Comparison of ENCODE assay signal across 11 cellular contexts in the genomic region with DNA sequence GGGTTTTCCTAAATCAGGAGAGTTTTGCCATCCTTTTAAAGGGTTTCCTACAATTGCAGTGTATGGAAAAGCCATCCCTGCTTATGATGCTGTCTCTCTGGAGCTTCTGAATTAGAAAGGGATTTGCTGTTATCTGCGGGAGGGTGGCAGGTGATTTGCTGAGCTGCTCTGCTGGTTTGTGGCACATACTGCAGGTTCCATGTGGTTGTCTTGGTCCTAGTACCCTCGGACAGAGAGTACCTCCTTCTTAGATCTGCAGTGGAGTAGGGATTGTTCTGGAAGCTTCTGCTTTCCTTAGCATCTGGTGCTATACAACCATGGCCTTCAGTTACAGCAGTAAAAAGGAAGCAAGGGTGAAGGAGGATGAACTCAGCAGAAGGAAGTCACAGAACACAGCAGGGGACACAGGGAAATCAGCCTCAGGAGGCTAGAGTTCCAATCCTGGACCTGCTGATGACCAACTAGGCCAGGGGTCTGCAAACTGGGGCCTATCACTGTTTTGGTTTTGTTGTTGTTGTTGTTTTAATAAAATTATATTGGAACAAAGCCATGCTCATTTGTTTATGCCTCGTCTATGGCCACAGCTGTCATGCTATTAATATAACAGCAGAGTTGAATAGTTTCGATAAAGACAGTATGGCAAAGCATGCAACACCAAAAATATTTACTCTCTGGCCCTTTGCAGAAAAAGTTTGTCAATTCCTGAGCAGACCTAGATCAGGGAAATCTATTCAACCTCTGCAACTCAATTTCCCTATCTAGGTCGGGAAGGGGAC. TPM values are rescaled to one million over a fixed set of nuclear protein-coding genes. Genes with fewer than 3 reads are reported as not detected.
DNase-seq lines count a peak whose midpoint lies in the region; ATAC-seq and TF ChIP-seq lines count a peak whose summit lies in the region.
"Had no signal": no experiment of that assay in that cellular context is flagged by ENCODE, and none has a peak within 500 bp of the region (broad histone marks: within the 10 kb centered on the region; RNA-seq: fewer than 3 reads in every experiment).

No MANE protein-coding gene starts in this region.

- DNase-seq in Peyer's patch = peak in 2 of 3 donors; percentile 28 to 37
- no peak for DNase-seq in activated effector memory CD4-positive, alpha-beta T cell treated with anti-CD3 and anti-CD28 coated beads, Interleukin-2, amount 50 U/mL, for 16 hours
- DNase-seq in G401 (ENCODE audit: low spot score) = no peak
- DNase-seq: activated CD4-positive, alpha-beta T cell treated with anti-CD3 and anti-CD28 coated beads for 1 hour; DMS79 treated with DMSO at 0.1 percent for 48 hours; NCI-H1930 had no signal

- H3K4me1 ChIP-seq in Peyer's patch (peaks cover 0 to 27% (median 1%) of the 10 kb centered on the region in 4 donors), mucosa of rectum (ENCODE audit: control insufficient read depth in 2 of 2, insufficient read depth in 2 of 2, low read length in 2 of 2) (peaks cover 7 to 11% of the 10 kb centered on the region in 2 donors)
- H3K4me1 ChIP-seq: ascending aorta had no signal

- no peaks in the 10 kb centered on the region for H3K27me3 ChIP-seq in Peyer's patch
- no peaks in the 10 kb centered on the region for H3K27me3 ChIP-seq in mucosa of rectum (ENCODE audit: control insufficient read depth in 2 of 2, insufficient read depth in 2 of 2, low read length in 2 of 2)
- H3K27me3 ChIP-seq: ascending aorta had no signal

- H3K9ac ChIP-seq in mucosa of rectum (ENCODE audit: low read depth in 1 of 2, low read length in 2 of 2) = no peak overlapping the region

- TF ChIP-seq POLR2A in Peyer's patch (IDR thresholded peaks at IDR 0.05) = no peak

- peak; percentile 58 for ATAC-seq in GM18498 (IDR thresholded peaks at IDR 0.05; ENCODE audit: unreplicated experiment)
- peak; percentile 51 for ATAC-seq in GM21717 (IDR thresholded peaks at IDR 0.05; ENCODE audit: unreplicated experiment)
- ATAC-seq in GM19467 (IDR thresholded peaks at IDR 0.05; ENCODE audit: unreplicated experiment) = no peak

- no peak for TF ChIP-seq CTCF in Peyer's patch (IDR thresholded peaks at IDR 0.05)

- H3K4me3 ChIP-seq in Peyer's patch = no peak overlapping the region
- H3K4me3 ChIP-seq in mucosa of rectum (ENCODE audit: low read length in 2 of 2) = no peak overlapping the region
- H3K4me3 ChIP-seq: ascending aorta had no signal

- H3K27ac ChIP-seq in Peyer's patch (peak overlapping the region in 2 of 4 donors; percentile 4 to 72), mucosa of rectum (ENCODE audit: low read depth in 2 of 2, low read length in 2 of 2) (peak overlapping the region; percentile 9 to 56)
- H3K27ac ChIP-seq: ascending aorta had no signal

- H3K36me3 ChIP-seq in Peyer's patch (no peaks in the 10 kb centered on the region), mucosa of rectum (ENCODE audit: control insufficient read depth in 2 of 2, insufficient read depth in 2 of 2, low read length in 2 of 2) (no peaks in the 10 kb centered on the region)
- H3K36me3 ChIP-seq: ascending aorta had no signal

- H3K9me3 ChIP-seq in Peyer's patch = no peaks in the 10 kb centered on the region
- H3K9me3 ChIP-seq in mucosa of rectum (ENCODE audit: control insufficient read depth in 2 of 2, low read length in 2 of 2) = no peaks in the 10 kb centered on the region
- H3K9me3 ChIP-seq: ascending aorta had no signal

- in situ Hi-C loops in G401 (cut with HindIII; ENCODE audit: low sequenced_read_pairs) = no loop called here

RNA-seq across cellular contexts. Expression of a gene that starts 39.5 kb away (rescaled TPM):
- total RNA-seq in Peyer's patch = 10 to 100 TPM; 37.8 to 39.6 (median 38.7) TPM
- not detected in 2 replicates for total RNA-seq in G401 (2014; rRNA removed; shearing (Covaris generic))

Comparison
In these comparisons a context has a peak if more than half of its experiments do, and no peak if none do; other contexts are left out.
1. DNase-seq: peak in Peyer's patch (2 of 3); none in activated effector memory CD4-positive, alpha-beta T cell treated with anti-CD3 and anti-CD28 coated beads, Interleukin-2, amount 50 U/mL, for 16 hours (single experiment) and G401 (single experiment).
2. RNA of a gene that starts 39.5 kb away (total RNA-seq): 37.8 to 39.6 TPM in Peyer's patch; not detected in G401; every median in the first group is over 10 times any median in the second.